In the genomic region with DNA sequence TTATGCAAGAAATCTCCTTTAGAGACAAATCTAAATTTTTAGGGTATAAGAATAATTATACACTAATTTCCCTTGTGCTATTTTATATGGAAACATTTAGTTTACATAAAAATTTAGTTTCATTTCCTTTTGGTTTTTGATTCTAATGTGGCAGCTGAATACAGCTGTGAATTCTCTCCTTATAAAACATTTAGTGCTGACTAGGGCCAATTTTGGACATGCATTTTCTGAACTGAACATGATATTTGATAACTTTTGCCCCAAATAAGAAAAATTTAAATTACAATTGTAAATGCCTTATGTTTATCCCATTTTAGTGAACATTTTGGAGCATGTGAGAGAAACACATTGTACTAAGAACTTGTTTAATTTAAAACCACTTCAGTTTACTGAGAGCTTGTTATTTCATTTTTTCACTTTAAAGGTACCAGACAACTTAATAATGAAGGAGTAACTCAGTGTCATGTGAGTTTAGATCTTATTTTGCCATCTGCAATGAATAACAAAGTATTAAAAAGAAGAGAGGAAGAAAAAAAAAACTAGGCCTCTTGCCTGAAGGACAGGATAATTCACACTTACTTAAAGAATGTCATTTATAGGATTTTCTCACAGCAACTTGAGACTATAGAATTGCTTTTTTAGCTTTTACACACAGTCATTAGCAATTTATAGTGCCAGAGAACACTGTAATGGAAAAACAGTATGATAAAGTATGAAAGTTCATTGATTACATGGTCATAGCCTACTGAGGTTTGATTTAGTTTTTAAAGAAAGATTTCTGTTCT, we compare ENCODE assay signal across 11 cellular contexts.
DNase-seq lines count a peak whose midpoint lies in the region; ATAC-seq and TF ChIP-seq lines count a peak whose summit lies in the region.
"Had no signal": no experiment of that assay in that cellular context is flagged by ENCODE, and none has a peak within 500 bp of the region (broad histone marks: within the 10 kb centered on the region; RNA-seq: fewer than 3 reads in every experiment).

No MANE protein-coding gene starts in this region.

- H2BK5ac ChIP-seq in IMR-90 (ENCODE audit: low read depth, low read length, poor library complexity, severe bottlenecking): no peak overlapping the region

- no peak overlapping the region for H2AK5ac ChIP-seq in IMR-90 (ENCODE audit: low read depth, low read length)

- peak overlapping the region; percentile 65 for H3K27ac ChIP-seq in A673 (ENCODE audit: low read depth, low read length, poor library complexity, severe bottlenecking)
- H3K27ac ChIP-seq in IMR-90 (ENCODE audit: insufficient read depth, low read length): no peak overlapping the region
- peak overlapping the region in 3 of 4 donors; percentile 5 to 46 (median 30) for H3K27ac ChIP-seq in sigmoid colon
- no peak overlapping the region for H3K27ac ChIP-seq in esophagus muscularis mucosa (replicated peaks in 1 of 4)
- H3K27ac ChIP-seq: BLaER1 had no signal

- H3K27me3 ChIP-seq in A673 (replicated peaks; ENCODE audit: insufficient read depth, low read depth, low read length, poor library complexity) (no peaks in the 10 kb centered on the region), IMR-90 (ENCODE audit: control insufficient read depth, insufficient read depth, low read length) (no peaks in the 10 kb centered on the region), sigmoid colon (no peaks in the 10 kb centered on the region), esophagus muscularis mucosa (no peaks in the 10 kb centered on the region)
- H3K27me3 ChIP-seq: BLaER1 had no signal

- no peak overlapping the region for H2BK120ac ChIP-seq in IMR-90 (ENCODE audit: low read depth, low read length)

- BruUV-seq in A673 (replicated peaks; lab: Mats Ljungman, UMichigan): no TSS peak
- BruUV-seq in IMR-90 (replicated peaks; lab: Mats Ljungman, UMichigan): no TSS peak

- H2AK9ac ChIP-seq in IMR-90 (replicated peaks; ENCODE audit: low read depth, low read length, poor library complexity): no peak overlapping the region

- TF ChIP-seq CTCF in A673 (conservative IDR thresholded peaks at IDR 0.05; ENCODE audit: low read depth, low read length) (no peak), IMR-90 (conservative IDR thresholded peaks at IDR 0.05; ENCODE audit: low read depth, low read length) (no peak), mesothelial cell of epicardium (IDR thresholded peaks at IDR 0.05; ENCODE audit: unreplicated experiment) (no peak), sigmoid colon (IDR thresholded peaks at IDR 0.05) (no peak), esophagus muscularis mucosa (IDR thresholded peaks at IDR 0.05) (no peak)

- H3K9me3 ChIP-seq in A673 (ENCODE audit: low read depth, low read length, poor library complexity, severe bottlenecking): no peaks in the 10 kb centered on the region
- H3K9me3 ChIP-seq in IMR-90 (ENCODE audit: control insufficient read depth, insufficient read depth, low read length): no peaks in the 10 kb centered on the region
- no peaks in the 10 kb centered on the region for H3K9me3 ChIP-seq in sigmoid colon
- H3K9me3 ChIP-seq in esophagus muscularis mucosa: no peaks in the 10 kb centered on the region
- H3K9me3 ChIP-seq: BLaER1 had no signal

- H3K79me1 ChIP-seq in IMR-90 (ENCODE audit: low read depth in 1 of 2, low read length in 2 of 2): no peaks in the 10 kb centered on the region

- no peak overlapping the region for H2BK20ac ChIP-seq in IMR-90 (ENCODE audit: low read depth, low read length)

- H3K4me3 ChIP-seq in A673 (ENCODE audit: low read depth, low read length, poor library complexity, severe bottlenecking): no peak overlapping the region
- no peak overlapping the region for H3K4me3 ChIP-seq in IMR-90 (ENCODE audit: insufficient read depth, low read depth, low read length)
- no peak overlapping the region for H3K4me3 ChIP-seq in sigmoid colon
- H3K4me3 ChIP-seq in esophagus muscularis mucosa: no peak overlapping the region
- H3K4me3 ChIP-seq: BLaER1, GM12878 had no signal

- H3K36me3 ChIP-seq in A673 (ENCODE audit: insufficient read depth, low read length, poor library complexity, severe bottlenecking) (no peaks in the 10 kb centered on the region), IMR-90 (ENCODE audit: control insufficient read depth, insufficient read depth, low read length) (no peaks in the 10 kb centered on the region), sigmoid colon (no peaks in the 10 kb centered on the region), esophagus muscularis mucosa (no peaks in the 10 kb centered on the region)
- H3K36me3 ChIP-seq: BLaER1 had no signal

- CTCF ChIA-PET in A673 (lab: Charles Lee): interaction anchor here (0.7 kb wide), 1 partner anchor 153 kb away, joined by 3 read pairs; no protein-coding TSS in a partner anchor
- CTCF ChIA-PET in IMR-90 (lab: Yijun Ruan, JAX): no interaction called here

- H3K4me3 Mint-ChIP-seq in mesothelial cell of epicardium: no peak overlapping the region
- H3K4me3 Mint-ChIP-seq: CD4-positive, CD25-positive, alpha-beta regulatory T cell had no signal

- H3K4me2 ChIP-seq in IMR-90 (ENCODE audit: low read depth, low read length): no peak overlapping the region
- H3K4me2 ChIP-seq: BLaER1 had no signal

- no peak for TF ChIP-seq RAD21 in IMR-90 (IDR thresholded peaks at IDR 0.05; ENCODE audit: low read length)

- TF ChIP-seq POLR2A in IMR-90 (IDR thresholded peaks at IDR 0.05; ENCODE audit: low read depth, low read length): no peak
- TF ChIP-seq POLR2A in sigmoid colon (IDR thresholded peaks at IDR 0.05): no peak
- no peak for TF ChIP-seq POLR2A in esophagus muscularis mucosa (IDR thresholded peaks at IDR 0.05; ENCODE audit: low read depth)

- no peak overlapping the region for H2BK15ac ChIP-seq in IMR-90 (ENCODE audit: low read depth, low read length)

- peaks cover 10% of the 10 kb centered on the region for H3K4me1 Mint-ChIP-seq in mesothelial cell of epicardium
- H3K4me1 Mint-ChIP-seq: CD4-positive, CD25-positive, alpha-beta regulatory T cell had no signal

- no peak overlapping the region for H3K4ac ChIP-seq in IMR-90 (ENCODE audit: low read depth, low read length)

- H4K8ac ChIP-seq in IMR-90 (ENCODE audit: low read depth in 2 of 2, low read length in 2 of 2): no peak overlapping the region

- no peak overlapping the region for H2AFZ ChIP-seq in IMR-90 (replicated peaks; ENCODE audit: low read length, poor library complexity)

- H3K4me1 ChIP-seq in A673 (ENCODE audit: insufficient read depth, low read length, poor library complexity, severe bottlenecking) (peaks cover 53% of the 10 kb centered on the region), IMR-90 (ENCODE audit: control insufficient read depth, insufficient read depth, low read length) (no peaks in the 10 kb centered on the region), sigmoid colon (peaks cover 0 to 21% (median 5%) of the 10 kb centered on the region in 4 donors), esophagus muscularis mucosa (no peaks in the 10 kb centered on the region)

- POLR2A ChIA-PET in A673 (lab: Charles Lee; ENCODE audit: low non-redundant PET): no interaction called here
- POLR2A ChIA-PET in IMR-90 (lab: Charles Lee; ENCODE audit: unreplicated experiment): no interaction called here

- intact Hi-C loops in A673 (cut with micrococcal nuclease; ENCODE audit: unreplicated experiment): no loop called here
- intact Hi-C loops in IMR-90 (cut with micrococcal nuclease): no loop called here
- intact Hi-C loops in sigmoid colon (cut with DNase I): no loop called here
- intact Hi-C loops in esophagus muscularis mucosa (cut with DNase I): no loop called here

- no peaks in the 10 kb centered on the region for H3K36me3 Mint-ChIP-seq in mesothelial cell of epicardium
- H3K36me3 Mint-ChIP-seq: CD4-positive, CD25-positive, alpha-beta regulatory T cell had no signal

- no peak for ATAC-seq in IMR-90 (ENCODE audit: low read depth)
- ATAC-seq: GM12878 had no signal

- DNase-seq in A673 (ENCODE audit: low spot score) (no peak), IMR-90 (no peak), mesothelial cell of epicardium (ENCODE audit: low spot score in 2 of 2, unreplicated experiment in 2 of 2) (no peak), sigmoid colon (no peak), GDM1 (lab: John Stamatoyannopoulos, UW) (no peak), esophagus muscularis mucosa (ENCODE audit: extremely low spot score) (no peak)
- no peak for DNase-seq in activated effector memory CD4-positive, alpha-beta T cell treated with Interleukin-2 at 50 U/mL for 16 hours
- DNase-seq: CD4-positive, CD25-positive, alpha-beta regulatory T cell; H7 had no signal

- H4K5ac ChIP-seq in IMR-90 (ENCODE audit: low read depth, low read length): no peak overlapping the region

- H3K14ac ChIP-seq in IMR-90 (replicated peaks; ENCODE audit: low read depth, low read length): no peak overlapping the region

- H3K23ac ChIP-seq in IMR-90 (ENCODE audit: low read depth, low read length): no peak overlapping the region

- H3K9me3 Mint-ChIP-seq in mesothelial cell of epicardium: peaks cover 6% of the 10 kb centered on the region

- in situ Hi-C loops in IMR-90 (cut with MboI; ENCODE audit: low sequenced_read_pairs): no loop called here

- no peaks in the 10 kb centered on the region for H4K20me1 ChIP-seq in IMR-90 (ENCODE audit: insufficient read depth, low read length)
- H4K20me1 ChIP-seq: BLaER1 had no signal

- peak overlapping the region; percentile 5 for H3K27ac Mint-ChIP-seq in mesothelial cell of epicardium
- H3K27ac Mint-ChIP-seq: CD4-positive, CD25-positive, alpha-beta regulatory T cell had no signal

- dilution Hi-C loops in IMR-90 (cut with HindIII; ENCODE audit: low sequenced_read_pairs, unreplicated experiment): no loop called here

- no peak overlapping the region for H3K56ac ChIP-seq in IMR-90 (ENCODE audit: extremely low read depth, insufficient read depth, low read length)

- no peaks in the 10 kb centered on the region for H3K9me1 ChIP-seq in IMR-90 (ENCODE audit: insufficient read depth, low read length)

- H3K9ac ChIP-seq in IMR-90 (ENCODE audit: low read depth, low read length): no peak overlapping the region
- H3K9ac ChIP-seq: BLaER1 had no signal

- H3K18ac ChIP-seq in IMR-90 (ENCODE audit: low read depth, low read length): no peak overlapping the region

- TF ChIP-seq EP300 in sigmoid colon (IDR thresholded peaks at IDR 0.05) (no peak), esophagus muscularis mucosa (IDR thresholded peaks at IDR 0.05) (no peak)

- H3K27me3 Mint-ChIP-seq in mesothelial cell of epicardium (ENCODE audit: low read depth): no peaks in the 10 kb centered on the region
- H3K27me3 Mint-ChIP-seq: CD4-positive, CD25-positive, alpha-beta regulatory T cell had no signal

- no peak overlapping the region for H4K91ac ChIP-seq in IMR-90 (ENCODE audit: insufficient read depth, low read depth, low read length)

TF ChIP-seq in IMR-90, 13 proteins besides CTCF, POLR2A, EP300 and RAD21:
- TF ChIP-seq MAFK (IDR thresholded peaks at IDR 0.05; ENCODE audit: low read depth, low read length): peak; percentile 63
- TF ChIP-seq BHLHE40 (IDR thresholded peaks at IDR 0.05; ENCODE audit: low read depth, low read length): no peak

Comparison
In these comparisons a context has a peak if more than half of its experiments do, and no peak if none do; other contexts are left out.
1. H3K27ac ChIP-seq: peak in A673 (single experiment) and sigmoid colon (3 of 4); none in IMR-90 (single experiment) and esophagus muscularis mucosa (0 of 4).